Comparison of ENCODE assay signal across 17 cellular contexts in genomic region chr19:55094456-55095259, GRCh38. TPM values are rescaled to one million over a fixed set of nuclear protein-coding genes. Genes with fewer than 3 reads are reported as not detected.
"Had no signal": no experiment of that assay in that cellular context is flagged by ENCODE, and none has a peak within 500 bp of the region (broad histone marks: within the 10 kb centered on the region; RNA-seq: fewer than 3 reads in every experiment).

No MANE protein-coding gene starts in this region.

- H3K27ac ChIP-seq: body of pancreas, left ventricle myocardium inferior, parathyroid adenoma, thoracic aorta had no signal

- FAIRE-seq: endometrium, keratinocyte, urothelium cell line had no signal

- H3K9ac ChIP-seq: parathyroid adenoma had no signal

- DNase-seq: activated B cell treated with CpG ODN at 0.5 μM for 24 hours; activated CD4-positive, alpha-beta T cell treated with anti-CD3 and anti-CD28 coated beads, Interleukin-2, amount 50 U/mL, for 1 hour; activated naive CD4-positive, alpha-beta T cell treated with anti-CD3 and anti-CD28 coated beads, Interleukin-2, amount 50 U/mL, for 16 hours; dermis blood vessel endothelial cell; left ventricle myocardium inferior; stimulated activated CD4-positive, alpha-beta T cell treated with anti-CD3 and anti-CD28 coated beads, Interleukin-4, amount 100 ng/mL, for 24 hours had no signal

- H3K27ac Mint-ChIP-seq: activated B cell treated with CpG ODN at 0.5 μM for 24 hours; memory B cell; stimulated activated naive CD8-positive, alpha-beta T cell treated with anti-CD3 and anti-CD28 coated beads, Interleukin-15, Interleukin-2, amounts not matched to agents 100 ng/mL and 50 ng/mL, for 24 hours had no signal

- ATAC-seq: body of pancreas had no signal

- H3K9me3 ChIP-seq: body of pancreas, esophagus muscularis mucosa, left ventricle myocardium inferior, thoracic aorta had no signal

- H3K9me3 Mint-ChIP-seq: activated B cell treated with CpG ODN at 0.5 μM for 24 hours; memory B cell; stimulated activated naive CD8-positive, alpha-beta T cell treated with anti-CD3 and anti-CD28 coated beads, Interleukin-15, Interleukin-2, amounts not matched to agents 100 ng/mL and 50 ng/mL, for 24 hours had no signal

- H3K4me3 ChIP-seq: body of pancreas, esophagus muscularis mucosa, left ventricle myocardium inferior, thoracic aorta had no signal

- H3K4me1 ChIP-seq: body of pancreas, parathyroid adenoma had no signal

- H3K4me3 Mint-ChIP-seq: activated B cell treated with CpG ODN at 0.5 μM for 24 hours; memory B cell; stimulated activated naive CD8-positive, alpha-beta T cell treated with anti-CD3 and anti-CD28 coated beads, Interleukin-15, Interleukin-2, amounts not matched to agents 100 ng/mL and 50 ng/mL, for 24 hours had no signal

- H3K27me3 ChIP-seq: body of pancreas, esophagus muscularis mucosa had no signal

RNA-seq across cellular contexts. Expression of gene TNNT1, which starts 54.3 kb away (rescaled TPM):
- total RNA-seq: activated B cell treated with CpG ODN at 0.5 μM for 24 hours; body of pancreas; T-helper 1 cell treated with Interleukin-12 subunit alpha and Interleukin-12 subunit beta and Interleukin-4 antibody, amounts not matched to agents 30 ng/mL and 1 ng/mL, for 36 hours; thoracic aorta had no signal

RNA-seq across cellular contexts. Expression of gene GP6, which starts 56.6 kb away (rescaled TPM):
- total RNA-seq: activated B cell treated with CpG ODN at 0.5 μM for 24 hours, dermis blood vessel endothelial cell, fibroblast of villous mesenchyme, thoracic aorta had no signal
